18 cellular contexts compared by ENCODE assay signal in genomic region chr2:85078536-85078935, GRCh38. TPM values are rescaled to one million over a fixed set of nuclear protein-coding genes. Genes with fewer than 3 reads are reported as not detected.
DNase-seq lines count a peak whose midpoint lies in the region; ATAC-seq, FAIRE-seq and TF ChIP-seq lines count a peak whose summit lies in the region.
"Had no signal": no experiment of that assay in that cellular context is flagged by ENCODE, and none has a peak within 500 bp of the region (broad histone marks: within the 10 kb centered on the region; RNA-seq: fewer than 3 reads in every experiment).

No MANE protein-coding gene starts in this region.

- no peak for TF ChIP-seq CTCF in HepG2 (CRISPR knock-in tag; IDR thresholded peaks at IDR 0.05)
- no peak for TF ChIP-seq CTCF in right lobe of liver (IDR thresholded peaks at IDR 0.05)
- no peak for TF ChIP-seq CTCF in neural progenitor cell (IDR thresholded peaks at IDR 0.05)

- no peak overlapping the region for H3K4me3 ChIP-seq in HepG2 (replicated peaks in 1 of 3; ENCODE audit: insufficient read depth in 1 of 3, low read depth in 2 of 3, low read length in 3 of 3)
- no peak overlapping the region for H3K4me3 ChIP-seq in right lobe of liver
- no peak overlapping the region for H3K4me3 ChIP-seq in neural progenitor cell
- H3K4me3 ChIP-seq: A549, GM12878 had no signal

- TF ChIP-seq RAD21 in HepG2 (CRISPR knock-in tag; IDR thresholded peaks at IDR 0.05), result no peak

- H3K4me1 ChIP-seq in HepG2 (ENCODE audit: insufficient read depth, low read length) (no peaks in the 10 kb centered on the region), right lobe of liver (no peaks in the 10 kb centered on the region), neural progenitor cell (no peaks in the 10 kb centered on the region)
- H3K4me1 ChIP-seq: A549 had no signal

- no TSS peak for BruUV-seq in HepG2 (replicated peaks; lab: Mats Ljungman, UMichigan)

- H3F3A ChIP-seq in neural progenitor cell (ENCODE audit: low read depth), result no peaks in the 10 kb centered on the region

- no peak for FAIRE-seq in HepG2 (lab: Jason Lieb, UNC)
- FAIRE-seq: A549, GM12878, GM19239, H1 had no signal

- ATAC-seq in HepG2 (peak; percentile 32), right lobe of liver (no peak)
- ATAC-seq: CD8-positive, alpha-beta T cell; GM12878 had no signal

- no peaks in the 10 kb centered on the region for H3K9me3 Mint-ChIP-seq in neural progenitor cell

- intact Hi-C loops in HepG2 (cut with micrococcal nuclease; ENCODE audit: unreplicated experiment), result no loop called here
- intact Hi-C loops in right lobe of liver (cut with DNase I), result no loop called here

- H3K27me3 Mint-ChIP-seq in neural progenitor cell (ENCODE audit: insufficient read depth, low read depth), result peaks cover 4% of the 10 kb centered on the region

- H3K79me2 ChIP-seq in HepG2 (ENCODE audit: insufficient read depth, low read length) (no peaks in the 10 kb centered on the region), neural progenitor cell (ENCODE audit: low read depth) (no peaks in the 10 kb centered on the region)

- CTCF ChIA-PET in HepG2 (lab: Yijun Ruan, JAX; ENCODE audit: low intra/inter-chr PET ratio, low total read pairs), result no interaction called here

- H4K20me1 ChIP-seq in HepG2 (ENCODE audit: insufficient read depth, low read length), result no peaks in the 10 kb centered on the region
- no peaks in the 10 kb centered on the region for H4K20me1 ChIP-seq in neural progenitor cell (ENCODE audit: low read depth)

- H3K9me3 ChIP-seq in HepG2 (ENCODE audit: low read length), result no peaks in the 10 kb centered on the region
- H3K9me3 ChIP-seq in right lobe of liver, result no peaks in the 10 kb centered on the region
- no peaks in the 10 kb centered on the region for H3K9me3 ChIP-seq in neural progenitor cell (ENCODE audit: low read depth)

- POLR2A ChIA-PET in HepG2 (lab: Yijun Ruan, JAX), result no interaction called here

- in situ Hi-C loops in HepG2 (cut with HindIII; ENCODE audit: extremely low pct_ligation_motif_present, low pct_unique_long_range_greater_than_20kb), result no loop called here

- no peaks in the 10 kb centered on the region for H3K36me3 Mint-ChIP-seq in neural progenitor cell
- H3K36me3 Mint-ChIP-seq: CD8-positive, alpha-beta T cell had no signal

- H3K4me3 Mint-ChIP-seq in neural progenitor cell, result no peak overlapping the region
- H3K4me3 Mint-ChIP-seq: CD8-positive, alpha-beta T cell; H9 had no signal

- H3K4me2 ChIP-seq in HepG2 (ENCODE audit: low read depth, low read length), result no peak overlapping the region
- no peak overlapping the region for H3K4me2 ChIP-seq in neural progenitor cell
- H3K4me2 ChIP-seq: A549 had no signal

- H3K9ac ChIP-seq in HepG2 (ENCODE audit: insufficient read depth, low read depth, low read length) (no peak overlapping the region), neural progenitor cell (no peak overlapping the region)

- 10% methylated on average over 4 of the region's 5 CpGs for WGBS in HepG2 (ENCODE audit: low lambda C conversion rate)
- WGBS in right lobe of liver (ENCODE audit: insufficient coverage, low coverage, low lambda C conversion rate, missing lambda C conversion rate), result 90% methylated on average over 2 of the region's 5 CpGs

- TF ChIP-seq POLR2A in HepG2 (IDR thresholded peaks at IDR 0.05; ENCODE audit: insufficient read depth in 1 of 2, low read depth in 2 of 2, low read length in 2 of 2), result no peak
- TF ChIP-seq POLR2A in right lobe of liver (IDR thresholded peaks at IDR 0.05), result no peak

- no peak overlapping the region for H3K27ac Mint-ChIP-seq in neural progenitor cell
- H3K27ac Mint-ChIP-seq: CD8-positive, alpha-beta T cell; H9 had no signal

- DNase-seq in NCI-H1105 treated with DMSO at 0.1 percent for 48 hours (lab: John Stamatoyannopoulos, UW) (peak; percentile 12), NCI-H1105 (lab: John Stamatoyannopoulos, UW) (no peak), HepG2 (ENCODE audit: low spot score) (no peak), right lobe of liver (no peak), neural progenitor cell (ENCODE audit: low spot score) (no peak), NCI-H748 (lab: John Stamatoyannopoulos, UW; ENCODE audit: unreplicated experiment) (no peak), OCI-M2 (lab: John Stamatoyannopoulos, UW; ENCODE audit: unreplicated experiment) (no peak), T-helper 2 cell (no peak)
- DNase-seq: AML-193; Calu3; CD8-positive, alpha-beta T cell; DMS79 treated with DMSO at 0.1 percent for 48 hours; H9 had no signal

- TF ChIP-seq EP300 in HepG2 (IDR thresholded peaks at IDR 0.05; ENCODE audit: low read depth in 2 of 2, low read length in 2 of 2) (no peak), HepG2 (CRISPR knock-in tag; IDR thresholded peaks at IDR 0.05; ENCODE audit: borderline replicate concordance) (no peak)

- H3K27me3 ChIP-seq in HepG2 (ENCODE audit: control insufficient read depth in 1 of 2, insufficient read depth in 2 of 2, low read length in 2 of 2), result peaks cover 0 to 16% of the 10 kb centered on the region in 2 experiments; a peak in 2 of 5 replicates
- H3K27me3 ChIP-seq in right lobe of liver, result no peaks in the 10 kb centered on the region
- no peaks in the 10 kb centered on the region for H3K27me3 ChIP-seq in neural progenitor cell

- H2AFZ ChIP-seq in HepG2 (ENCODE audit: low read length), result no peak overlapping the region
- peak overlapping the region; percentile 17 for H2AFZ ChIP-seq in neural progenitor cell (replicated peaks)

- no peaks in the 10 kb centered on the region for H3K4me1 Mint-ChIP-seq in neural progenitor cell

- H3K36me3 ChIP-seq in HepG2 (replicated peaks in 1 of 2; ENCODE audit: control insufficient read depth in 1 of 2, insufficient read depth in 2 of 2, low read length in 2 of 2) (no peaks in the 10 kb centered on the region), right lobe of liver (no peaks in the 10 kb centered on the region), neural progenitor cell (no peaks in the 10 kb centered on the region)

- H3K27ac ChIP-seq in HepG2 (ENCODE audit: extremely low read length, insufficient read depth, low read length) (no peak overlapping the region), right lobe of liver (no peak overlapping the region), neural progenitor cell (no peak overlapping the region)
- H3K27ac ChIP-seq: 22Rv1, A549 had no signal

TF ChIP-seq in HepG2, 621 proteins besides CTCF, POLR2A, EP300 and RAD21 (continues in another document):
- TF ChIP-seq RARG (CRISPR knock-in tag; IDR thresholded peaks at IDR 0.05; ENCODE audit: low read depth) (no peak), ZXDC (CRISPR knock-in tag; IDR thresholded peaks at IDR 0.05) (no peak), ZNF777 (CRISPR knock-in tag; IDR thresholded peaks at IDR 0.05) (no peak), TBX2 (CRISPR knock-in tag; IDR thresholded peaks at IDR 0.05; ENCODE audit: borderline replicate concordance) (no peak), ZNF225 (CRISPR knock-in tag; IDR thresholded peaks at IDR 0.05) (no peak), ZNF501 (CRISPR knock-in tag; IDR thresholded peaks at IDR 0.05) (no peak), FOXP1 (IDR thresholded peaks at IDR 0.05) (no peak), FOXP1 (CRISPR knock-in tag; IDR thresholded peaks at IDR 0.05) (no peak), NR2C2 (CRISPR knock-in tag; IDR thresholded peaks at IDR 0.05; ENCODE audit: borderline replicate concordance) (no peak), HOXA5 (CRISPR knock-in tag; IDR thresholded peaks at IDR 0.05) (no peak)

RNA-seq across cellular contexts. Expression of gene TCF7L1, which starts 54.7 kb away (rescaled TPM):
- 0.04 and 0.08 TPM in 2 replicates for total RNA-seq in HepG2 (2016; rRNA removed; fragmentation: Illumina TruSeq; extraction: Trizol)
- total RNA-seq in HepG2 (2016; cell fraction: cytosol; rRNA removed; fragmentation: Illumina TruSeq; extraction: Trizol; ENCODE audit: low read depth), result not detected in 2 replicates
- 0.04 and 0.07 TPM in 2 replicates for total RNA-seq in HepG2 (2016; cell fraction: insoluble cytoplasmic fraction; rRNA removed; fragmentation: Illumina TruSeq; extraction: Trizol)
- 0.06 and 0.07 TPM in 2 replicates for total RNA-seq in HepG2 (2016; cell fraction: membrane; rRNA removed; fragmentation: Illumina TruSeq; extraction: Trizol)
- not detected in 2 replicates for total RNA-seq in HepG2 (2016; cell fraction: nucleus; rRNA removed; fragmentation: Illumina TruSeq; extraction: Trizol)
- polyA plus RNA-seq in HepG2 (2011; rRNA removed), result 0.15 and 0.24 TPM in 2 replicates
- 0.09 and 0.12 TPM in 2 replicates for polyA plus RNA-seq in HepG2 (2011; cell fraction: cytosol; rRNA removed)
- 0.90 and 1.0 TPM in 2 replicates for polyA plus RNA-seq in HepG2 (2011; cell fraction: nucleus; rRNA removed)
- 2.6 and 2.7 TPM in 2 replicates for polyA plus RNA-seq in HepG2 (2012)
- polyA plus RNA-seq in HepG2 (2016; cell fraction: cytosol; fragmentation: Illumina TruSeq; extraction: Trizol; ENCODE audit: low read depth), result 0.12 and 0.14 TPM in 2 replicates
- 0.46 and 0.48 TPM in 2 replicates for polyA plus RNA-seq in HepG2 (2016; cell fraction: insoluble cytoplasmic fraction; fragmentation: Illumina TruSeq; extraction: Trizol; ENCODE audit: low read depth)
- polyA plus RNA-seq in HepG2 (2016; cell fraction: membrane; fragmentation: Illumina TruSeq; extraction: Trizol; ENCODE audit: low read depth), result 0.37 and 0.49 TPM in 2 replicates
- 0.55 and 0.99 TPM in 2 replicates for polyA plus RNA-seq in HepG2 (2016; cell fraction: nucleus; fragmentation: Illumina TruSeq; extraction: Trizol; ENCODE audit: insufficient read depth, low read depth)
- 0.05 and 0.28 TPM in 2 replicates for polyA minus RNA-seq in HepG2 (2011; rRNA and poly(A)+ RNA removed; ENCODE audit: low replicate concordance)
- polyA minus RNA-seq in HepG2 (2011; cell fraction: cytosol; rRNA and poly(A)+ RNA removed), result not detected in 2 replicates
- 0.13 and 0.25 TPM in 2 replicates for polyA minus RNA-seq in HepG2 (2011; cell fraction: nucleus; rRNA and poly(A)+ RNA removed)
- 1 to 10 TPM; 1.2 to 8.8 (median 3.7) TPM for total RNA-seq in right lobe of liver
- total RNA-seq in neural progenitor cell (ENCODE audit: low replicate concordance), result 1.0 and 3.7 TPM in 2 replicates
- total RNA-seq: CD8-positive, alpha-beta T cell had no signal
